ENCODE assay signal across 16 cellular contexts in the genomic region with DNA sequence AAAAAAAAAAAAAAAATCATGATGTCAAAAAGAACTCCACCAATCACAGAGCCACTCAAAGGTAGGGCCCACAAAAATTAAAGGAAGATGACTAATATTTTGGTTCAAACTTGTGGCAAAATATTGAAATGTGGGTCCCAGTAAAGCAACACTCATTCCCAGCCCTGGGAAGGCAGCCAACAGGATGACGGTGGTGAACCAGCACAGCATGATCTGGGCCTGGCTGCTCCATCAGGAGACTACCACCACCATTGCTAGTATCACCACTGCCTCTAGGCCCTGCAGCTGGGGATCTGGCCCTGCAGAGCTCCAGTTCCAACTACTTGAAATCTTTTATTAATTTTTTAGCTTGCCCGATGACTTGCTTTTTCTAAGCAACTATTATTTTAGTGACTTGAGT.
DNase-seq lines count a peak whose midpoint lies in the region; ATAC-seq lines count a peak whose summit lies in the region.
"Had no signal": no experiment of that assay in that cellular context is flagged by ENCODE, and none has a peak within 500 bp of the region (broad histone marks: within the 10 kb centered on the region; RNA-seq: fewer than 3 reads in every experiment).

No MANE protein-coding gene starts in this region.

- DNase-seq in left cardiac atrium (peak; percentile 18), cardiac septum (ENCODE audit: low spot score) (no peak), RKO (ENCODE audit: low spot score) (peak; percentile 37), epithelial cell of prostate (ENCODE audit: low read depth, low spot score) (peak; percentile 6), NCI-H82 treated with DMSO at 0.1 percent for 48 hours (lab: John Stamatoyannopoulos, UW; ENCODE audit: unreplicated experiment) (no peak), NCI-H1930 (lab: John Stamatoyannopoulos, UW) (no peak)
- DNase-seq: activated CD4-positive, alpha-beta memory T cell treated with anti-CD3 and anti-CD28 coated beads, Interleukin-2, amount 10 ng/mL, durations not matched to agents 7 days and 5 days; amygdala; dorsolateral prefrontal cortex; lower lobe of right lung; NCI-H1092 treated with DMSO at 0.1 percent for 48 hours had no signal

- H3K27ac ChIP-seq in epithelial cell of prostate, result no peak overlapping the region
- H3K27ac ChIP-seq: dorsolateral prefrontal cortex, lower lobe of right lung, suprapubic skin had no signal

- ATAC-seq in left cardiac atrium (no peak), HG02981 (IDR thresholded peaks at IDR 0.05; ENCODE audit: unreplicated experiment) (no peak), HG02840 (IDR thresholded peaks at IDR 0.05; ENCODE audit: low FRiP score, unreplicated experiment) (no peak)
- ATAC-seq: HepG2, lower lobe of right lung, SK-N-SH treated with all-trans-retinoic acid at 6 μM for 48 hours had no signal

- intact Hi-C loops in left cardiac atrium (cut with DNase I), result no loop called here
- intact Hi-C loops in cardiac septum (cut with DNase I), result no loop called here

Comparison
In these comparisons a context has a peak if more than half of its experiments do, and no peak if none do; other contexts are left out.
1. DNase-seq: peak in left cardiac atrium (single experiment), RKO (single experiment) and epithelial cell of prostate (single experiment); none in cardiac septum (single experiment), NCI-H82 treated with DMSO at 0.1 percent for 48 hours (single experiment) and NCI-H1930 (0 of 2).